Comparison of ENCODE assay signal across 10 cellular contexts in the genomic region with DNA sequence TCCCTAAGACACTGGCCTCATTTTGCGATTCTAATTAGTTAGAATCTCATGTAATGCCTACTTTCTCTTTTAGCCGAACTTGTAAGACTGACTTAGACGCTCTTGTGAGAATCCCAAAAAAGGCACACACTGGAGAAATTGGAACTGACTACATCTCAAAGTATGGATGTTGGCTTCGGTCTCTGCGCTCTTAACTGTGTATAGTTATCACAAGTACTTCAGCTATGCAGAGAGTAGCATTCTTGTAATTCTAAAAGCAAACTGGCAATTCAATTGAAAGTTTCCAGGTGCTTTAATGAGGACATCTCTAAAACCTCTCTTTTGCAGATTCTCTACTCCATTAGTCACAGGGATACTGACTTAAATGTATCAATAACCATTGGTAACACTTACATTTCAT.
DNase-seq lines count a peak whose midpoint lies in the region; ATAC-seq and TF ChIP-seq lines count a peak whose summit lies in the region.
"Had no signal": no experiment of that assay in that cellular context is flagged by ENCODE, and none has a peak within 500 bp of the region (broad histone marks: within the 10 kb centered on the region; RNA-seq: fewer than 3 reads in every experiment).

No MANE protein-coding gene starts in this region.

- no peak overlapping the region for H2AFZ ChIP-seq in OCI-LY3 (ENCODE audit: low read depth, low read length)

- TF ChIP-seq CTCF in OCI-LY3 (IDR thresholded peaks at IDR 0.05; ENCODE audit: low read depth, low read length) (no peak), esophagus muscularis mucosa (IDR thresholded peaks at IDR 0.05) (no peak), sigmoid colon (IDR thresholded peaks at IDR 0.05) (no peak)

- intact Hi-C loops in esophagus muscularis mucosa (cut with DNase I), result loop anchor here (5.0 kb wide), 1 partner anchor 191 kb away; no protein-coding TSS in a partner anchor
- intact Hi-C loops in sigmoid colon (cut with DNase I), result no loop called here

- no peaks in the 10 kb centered on the region for H3K9me3 ChIP-seq in OCI-LY3 (ENCODE audit: insufficient read depth, low read length)
- H3K9me3 ChIP-seq in esophagus muscularis mucosa, result no peaks in the 10 kb centered on the region
- H3K9me3 ChIP-seq in sigmoid colon, result no peaks in the 10 kb centered on the region
- H3K9me3 ChIP-seq: A549, Caco-2 had no signal

- H3K27ac ChIP-seq in OCI-LY3 (ENCODE audit: low read length) (no peak overlapping the region), esophagus muscularis mucosa (replicated peaks in 1 of 4) (no peak overlapping the region), sigmoid colon (peak overlapping the region in 2 of 4 donors; percentile 42 to 48)
- H3K27ac ChIP-seq: A549 had no signal

- TF ChIP-seq EP300 in esophagus muscularis mucosa (IDR thresholded peaks at IDR 0.05) (no peak), sigmoid colon (IDR thresholded peaks at IDR 0.05) (no peak)

- no peak for TF ChIP-seq POLR2A in esophagus muscularis mucosa (IDR thresholded peaks at IDR 0.05; ENCODE audit: low read depth)
- no peak for TF ChIP-seq POLR2A in sigmoid colon (IDR thresholded peaks at IDR 0.05)

- H3K4me2 ChIP-seq in OCI-LY3 (ENCODE audit: low read length), result peak overlapping the region; percentile 83
- H3K4me2 ChIP-seq: A549 had no signal

- peaks cover 7% of the 10 kb centered on the region; the same call in 1 of the 2 replicates for H3K27me3 ChIP-seq in OCI-LY3 (ENCODE audit: low read depth, low read length)
- H3K27me3 ChIP-seq in esophagus muscularis mucosa, result no peaks in the 10 kb centered on the region
- H3K27me3 ChIP-seq in sigmoid colon, result no peaks in the 10 kb centered on the region

- H3K4me1 ChIP-seq in OCI-LY3 (ENCODE audit: low read length) (peaks cover 22% of the 10 kb centered on the region), esophagus muscularis mucosa (peaks cover 0 to 5% (median 0%) of the 10 kb centered on the region in 4 donors), sigmoid colon (peaks cover 0 to 14% (median 2%) of the 10 kb centered on the region in 4 donors)
- H3K4me1 ChIP-seq: A549, Caco-2 had no signal

- no peaks in the 10 kb centered on the region for H4K20me1 ChIP-seq in OCI-LY3 (ENCODE audit: insufficient read depth, low read length)

- H3K79me2 ChIP-seq in OCI-LY3 (ENCODE audit: low read length), result no peaks in the 10 kb centered on the region

- H3K9ac ChIP-seq in OCI-LY3 (ENCODE audit: low read length), result peak overlapping the region; percentile 18; the same call in 1 of the 2 replicates

- DNase-seq in esophagus muscularis mucosa (ENCODE audit: extremely low spot score) (no peak), sigmoid colon (no peak), DMS114 treated with DMSO at 0.1 percent for 48 hours (lab: John Stamatoyannopoulos, UW; ENCODE audit: unreplicated experiment) (no peak), NCI-H69 (lab: John Stamatoyannopoulos, UW) (no peak)
- DNase-seq: Caco-2; CD8-positive, alpha-beta T cell; GOT3 had no signal

- WGBS in esophagus muscularis mucosa, result 63% methylated on average over 5 of the region's 5 CpGs
- 89 to 94% methylated on average over 5 of the region's 5 CpGs for WGBS in sigmoid colon, 2 donors

- H3K4me3 ChIP-seq in OCI-LY3 (ENCODE audit: low read length) (peak overlapping the region; percentile 67), esophagus muscularis mucosa (peak overlapping the region in 3 of 4 donors; percentile 6 to 43 (median 18)), sigmoid colon (peak overlapping the region in 3 of 4 donors; percentile 0 to 29 (median 27))
- H3K4me3 ChIP-seq: A549 had no signal

- ATAC-seq in GM21381 (IDR thresholded peaks at IDR 0.05; ENCODE audit: unreplicated experiment), result no peak
- ATAC-seq: A549; CD8-positive, alpha-beta T cell had no signal

- H3K36me3 ChIP-seq in OCI-LY3 (replicated peaks; ENCODE audit: low read depth, low read length) (no peaks in the 10 kb centered on the region), esophagus muscularis mucosa (no peaks in the 10 kb centered on the region), sigmoid colon (no peaks in the 10 kb centered on the region)
